Comparison of ENCODE assay signal across 8 cellular contexts in the genomic region with DNA sequence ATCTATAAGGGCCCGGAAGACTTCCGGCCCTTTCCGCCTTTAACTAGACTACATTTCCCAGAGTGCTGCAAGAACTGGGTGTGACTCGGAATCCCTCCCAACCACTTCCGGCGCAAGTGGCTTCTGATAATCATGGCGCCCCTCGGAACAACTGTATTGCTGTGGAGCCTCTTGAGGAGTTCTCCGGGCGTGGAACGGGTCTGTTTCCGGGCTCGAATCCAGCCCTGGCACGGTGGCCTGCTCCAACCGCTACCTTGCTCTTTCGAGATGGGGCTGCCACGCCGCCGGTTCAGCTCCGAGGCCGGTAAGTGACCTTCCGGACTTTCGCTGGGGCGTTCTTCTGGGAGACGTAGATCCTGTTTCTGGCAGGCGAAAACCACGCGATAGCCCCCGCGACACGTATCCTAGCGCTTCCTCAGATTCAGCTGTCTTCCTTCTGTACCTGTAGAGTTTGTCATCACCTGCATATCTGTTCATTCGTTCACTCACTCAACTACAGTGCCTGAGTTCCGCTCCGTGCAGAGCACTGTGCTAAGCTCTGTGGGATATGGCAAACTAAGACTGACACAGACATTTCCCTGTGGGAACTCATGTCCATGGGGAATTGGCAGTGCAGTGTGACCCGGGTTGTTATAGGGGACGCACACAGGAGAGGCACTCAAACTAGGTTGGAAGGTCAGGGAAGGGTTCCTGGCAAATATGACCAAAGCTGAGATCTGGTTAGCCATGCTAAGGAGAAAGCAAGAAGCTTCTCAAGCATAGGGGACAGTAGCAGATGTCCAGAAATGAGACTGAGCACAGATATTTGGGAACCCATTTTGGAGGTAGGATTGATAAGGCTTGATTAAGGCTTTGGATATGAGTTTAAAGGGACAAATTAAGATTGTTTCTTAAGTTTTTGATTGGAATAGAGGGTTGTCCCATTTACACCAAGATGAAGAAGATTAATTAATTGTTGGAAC. TPM values are rescaled to one million over a fixed set of nuclear protein-coding genes. Genes with fewer than 3 reads are reported as not detected.
DNase-seq lines count a peak whose midpoint lies in the region; ATAC-seq, FAIRE-seq and TF ChIP-seq lines count a peak whose summit lies in the region.

MRPS22 (plus strand) TSS at position 126 of the 962 bp plus-strand sequence; CDS start at position 133, 7 bp downstream.

- peaks cover 16% of the 10 kb centered on the region for H3K27me3 Mint-ChIP-seq in activated B cell treated with CpG ODN at 0.5 μM for 24 hours

- no peaks in the 10 kb centered on the region; the same call in 1 of the 2 replicates for H3K9me3 ChIP-seq in AG04450 (ENCODE audit: control insufficient read depth, insufficient read depth, low read length)

- H3K27me3 ChIP-seq in AG04450 (ENCODE audit: control insufficient read depth, insufficient read depth, low read length), result no peaks in the 10 kb centered on the region

- H3K4me3 ChIP-seq in AG04450 (ENCODE audit: low read depth, low read length), result peak within 1 kb of the TSS; percentile 88

- peaks cover 22% of the 10 kb centered on the region for H3K36me3 Mint-ChIP-seq in activated B cell treated with CpG ODN at 0.5 μM for 24 hours (ENCODE audit: low read depth)

- intact Hi-C loops in activated B cell treated with CpG ODN at 0.5 μM for 24 hours (cut with micrococcal nuclease), result loop anchor here (1.0 to 10.0 kb wide), 3 partner anchors 45 to 1598 kb away; partner anchors contain the start of genes ARMC8, COPB2 and SLC25A36

- H3K4me1 Mint-ChIP-seq in activated B cell treated with CpG ODN at 0.5 μM for 24 hours, result peaks cover 3% of the 10 kb centered on the region

- no peak within 1 kb of the TSS for H3K4me3 Mint-ChIP-seq in activated B cell treated with CpG ODN at 0.5 μM for 24 hours

- peak within 1 kb of the TSS; percentile 4 for H3K27ac Mint-ChIP-seq in activated B cell treated with CpG ODN at 0.5 μM for 24 hours

- POLR2A ChIA-PET in AG04450 (lab: Yijun Ruan, JAX) (interaction anchor here (1.0 kb wide), 1 partner anchor 10 kb away, joined by 3 read pairs; no protein-coding TSS in a partner anchor), activated B cell treated with CpG ODN at 0.5 μM for 24 hours (lab: Charles Lee) (interaction anchor here (1.7 kb wide), 1 partner anchor 45 kb away, joined by 13 read pairs; the partner anchor contains the start of gene COPB2)

- peaks cover 4% of the 10 kb centered on the region for H3K9me3 Mint-ChIP-seq in activated B cell treated with CpG ODN at 0.5 μM for 24 hours

- DNase-seq in AG04450 (ENCODE audit: low read depth, low spot score), result peak; percentile 74
- DNase-seq in NCI-H345 (lab: John Stamatoyannopoulos, UW), result peak; percentile 81
- peak; percentile 64 for DNase-seq in activated B cell treated with CpG ODN at 0.5 μM for 24 hours
- peak; percentile 84 for DNase-seq in central memory CD4-positive, alpha-beta T cell
- DNase-seq in stimulated activated CD4-positive, alpha-beta T cell treated with anti-CD3 and anti-CD28 coated beads, Interleukin-12 subunit alpha, Interleukin-12 subunit beta, amount 100 ng/mL, for 4 hours, result peak; percentile 67

- peak within 1 kb of the TSS; percentile 83 for H3K27ac ChIP-seq in AG04450 (ENCODE audit: low read depth, low read length)

- TF ChIP-seq CTCF in AG04450 (IDR thresholded peaks at IDR 0.05; ENCODE audit: low read depth, low read length), result no peak
- TF ChIP-seq CTCF in activated B cell treated with CpG ODN at 0.5 μM for 24 hours (IDR thresholded peaks at IDR 0.05), result no peak

- CTCF ChIA-PET in AG04450 (lab: Charles Lee) (interaction anchor here (0.6 to 3.0 kb wide), 3 partner anchors 10 to 398 kb away, joined by 3 to 52 read pairs (median 3); partner anchors contain the start of gene FOXL2), activated B cell treated with CpG ODN at 0.5 μM for 24 hours (lab: Charles Lee) (interaction anchor here (1.0 kb wide), 1 partner anchor 15 kb away, joined by 5 read pairs; no protein-coding TSS in a partner anchor)

- peak; percentile 76 for TF ChIP-seq POLR2A in GM18951 (IDR thresholded peaks at IDR 0.05; ENCODE audit: extremely low read depth, insufficient read depth, insufficient read length)

- FAIRE-seq in islet of Langerhans (lab: Jason Lieb, UNC), result peak; percentile 94

- ATAC-seq in HG03196 (IDR thresholded peaks at IDR 0.05; ENCODE audit: unreplicated experiment), result peak; percentile 98
- peak; percentile 99 for ATAC-seq in activated B cell treated with CpG ODN at 0.5 μM for 24 hours (ENCODE audit: low read depth)

- in situ Hi-C loops in GM18951 (cut with MboI; ENCODE audit: low sequenced_read_pairs, unreplicated experiment), result no loop called here

RNA-seq across cellular contexts. Expression of gene MRPS22, which starts in this region (rescaled TPM):
- 50.1 and 68.4 TPM in 2 replicates for polyA plus RNA-seq in AG04450 (2011; rRNA removed)
- 22.1 and 37.3 TPM in 2 replicates for polyA minus RNA-seq in AG04450 (2011; rRNA and poly(A)+ RNA removed)
- 37.0 and 44.7 TPM in 2 replicates for total RNA-seq in activated B cell treated with CpG ODN at 0.5 μM for 24 hours

Comparison
In these comparisons a context has a peak if more than half of its experiments do, and no peak if none do; other contexts are left out.
1. Peak in every context shown above with its lines: DNase-seq, ATAC-seq, H3K4me3 ChIP-seq and H3K27ac ChIP-seq.